Comparison of ENCODE assay signal across 10 cellular contexts in genomic region chr5:172110260-172110815, GRCh38.
DNase-seq lines count a peak whose midpoint lies in the region; ATAC-seq and TF ChIP-seq lines count a peak whose summit lies in the region.
"Had no signal": no experiment of that assay in that cellular context is flagged by ENCODE, and none has a peak within 500 bp of the region (broad histone marks: within the 10 kb centered on the region; RNA-seq: fewer than 3 reads in every experiment).

No MANE protein-coding gene starts in this region.

- CTCF ChIA-PET in activated CD4-positive, alpha-beta T cell treated with anti-CD3 and anti-CD28 coated beads, Interleukin-2, amount 10 ng/mL, durations not matched to agents 7 days and 5 days (lab: Charles Lee): interaction anchor here (0.7 to 3.6 kb wide), 7 partner anchors 8 to 103 kb away, joined by 3 to 25 read pairs (median 3); partner anchors contain the start of gene STK10
- CTCF ChIA-PET in activated CD8-positive, alpha-beta T cell treated with anti-CD3 and anti-CD28 coated beads, Interleukin-2, amount 10 ng/mL, durations not matched to agents 7 days and 5 days (lab: Charles Lee): interaction anchor here (4.1 to 9.4 kb wide), 2 partner anchors 64 to 78 kb away, joined by 34 to 136 read pairs; partner anchors contain the start of gene STK10

- DNase-seq in activated CD4-positive, alpha-beta T cell treated with anti-CD3 and anti-CD28 coated beads, Interleukin-2, amount 10 ng/mL, durations not matched to agents 7 days and 5 days: no peak
- DNase-seq in activated CD4-positive, alpha-beta T cell treated with anti-CD3 and anti-CD28 coated beads, Interleukin-2, amount 50 U/mL, for 4 hours: no peak
- DNase-seq in activated CD8-positive, alpha-beta T cell treated with anti-CD3 and anti-CD28 coated beads, Interleukin-2, amount 10 ng/mL, durations not matched to agents 7 days and 5 days: no peak
- DNase-seq in right cardiac atrium: peak in 1 of 3 donors; percentile 57
- no peak for DNase-seq in body of pancreas
- no peak for DNase-seq in NCI-H2029 treated with DMSO at 0.1 percent for 48 hours (lab: John Stamatoyannopoulos, UW)
- no peak for DNase-seq in SIG-M5 (lab: John Stamatoyannopoulos, UW)
- DNase-seq: NCI-H226 had no signal

- peak overlapping the region; percentile 68 for H3K4me3 Mint-ChIP-seq in activated CD4-positive, alpha-beta T cell treated with anti-CD3 and anti-CD28 coated beads, Interleukin-2, amount 10 ng/mL, durations not matched to agents 7 days and 5 days
- peak overlapping the region; percentile 44 for H3K4me3 Mint-ChIP-seq in activated CD8-positive, alpha-beta T cell treated with anti-CD3 and anti-CD28 coated beads, Interleukin-2, amount 10 ng/mL, durations not matched to agents 7 days and 5 days
- H3K4me3 Mint-ChIP-seq: neural progenitor cell had no signal

- no peaks in the 10 kb centered on the region for H3K9me3 Mint-ChIP-seq in activated CD4-positive, alpha-beta T cell treated with anti-CD3 and anti-CD28 coated beads, Interleukin-2, amount 10 ng/mL, durations not matched to agents 7 days and 5 days
- H3K9me3 Mint-ChIP-seq in activated CD8-positive, alpha-beta T cell treated with anti-CD3 and anti-CD28 coated beads, Interleukin-2, amount 10 ng/mL, durations not matched to agents 7 days and 5 days (ENCODE audit: insufficient read depth): no peaks in the 10 kb centered on the region
- H3K9me3 Mint-ChIP-seq: neural progenitor cell had no signal

- H3K9me3 ChIP-seq in right cardiac atrium (ENCODE audit: control insufficient read depth, low read length) (no peaks in the 10 kb centered on the region), subcutaneous abdominal adipose tissue (ENCODE audit: control insufficient read depth in 5 of 5, low read length in 5 of 5) (no peaks in the 10 kb centered on the region), body of pancreas (no peaks in the 10 kb centered on the region)

- POLR2A ChIA-PET in activated CD4-positive, alpha-beta T cell treated with anti-CD3 and anti-CD28 coated beads, Interleukin-2, amount 10 ng/mL, durations not matched to agents 7 days and 5 days (lab: Charles Lee): no interaction called here
- POLR2A ChIA-PET in activated CD8-positive, alpha-beta T cell treated with anti-CD3 and anti-CD28 coated beads, Interleukin-2, amount 10 ng/mL, durations not matched to agents 7 days and 5 days (lab: Charles Lee): interaction anchor here (0.9 to 10.7 kb wide), 7 partner anchors 40 to 103 kb away, joined by 3 to 105 read pairs (median 10); partner anchors contain the start of genes FBXW11 and STK10

- H3K4me1 Mint-ChIP-seq in activated CD4-positive, alpha-beta T cell treated with anti-CD3 and anti-CD28 coated beads, Interleukin-2, amount 10 ng/mL, durations not matched to agents 7 days and 5 days: peaks cover 86% of the 10 kb centered on the region
- peaks cover 79% of the 10 kb centered on the region for H3K4me1 Mint-ChIP-seq in activated CD8-positive, alpha-beta T cell treated with anti-CD3 and anti-CD28 coated beads, Interleukin-2, amount 10 ng/mL, durations not matched to agents 7 days and 5 days (ENCODE audit: low read depth)

- H3K27ac ChIP-seq in right cardiac atrium (ENCODE audit: low read length): peak overlapping the region; percentile 19
- H3K27ac ChIP-seq in subcutaneous abdominal adipose tissue (ENCODE audit: low read depth, low read length): peak overlapping the region; percentile 50
- H3K27ac ChIP-seq in body of pancreas: peak overlapping the region in 2 of 4 donors; percentile 56 to 74
- H3K27ac ChIP-seq: neural progenitor cell had no signal

- no peak for TF ChIP-seq POLR2A in body of pancreas (IDR thresholded peaks at IDR 0.05)

- no peak overlapping the region for H3K9ac ChIP-seq in subcutaneous abdominal adipose tissue (ENCODE audit: low read length in 5 of 5)
- H3K9ac ChIP-seq: neural progenitor cell had no signal

- peaks cover 72% of the 10 kb centered on the region for H3K36me3 Mint-ChIP-seq in activated CD4-positive, alpha-beta T cell treated with anti-CD3 and anti-CD28 coated beads, Interleukin-2, amount 10 ng/mL, durations not matched to agents 7 days and 5 days (ENCODE audit: low read depth)
- peaks cover 81% of the 10 kb centered on the region for H3K36me3 Mint-ChIP-seq in activated CD8-positive, alpha-beta T cell treated with anti-CD3 and anti-CD28 coated beads, Interleukin-2, amount 10 ng/mL, durations not matched to agents 7 days and 5 days (ENCODE audit: low read depth)
- H3K36me3 Mint-ChIP-seq: neural progenitor cell had no signal

- WGBS in right cardiac atrium: 52% methylated on average over 14 of the region's 14 CpGs
- WGBS in body of pancreas, 2 donors: 69 to 70% methylated on average over 14 of the region's 14 CpGs

- H3K36me3 ChIP-seq in subcutaneous abdominal adipose tissue (ENCODE audit: control insufficient read depth in 5 of 5, insufficient read depth in 5 of 5, low read length in 5 of 5) (peaks cover 0 to 16% (median 10%) of the 10 kb centered on the region in 5 donors), body of pancreas (replicated peaks in 1 of 2; ENCODE audit: insufficient read depth in 1 of 2, low read depth in 2 of 2) (no peaks in the 10 kb centered on the region)
- H3K36me3 ChIP-seq: neural progenitor cell had no signal

- H3K4me1 ChIP-seq in right cardiac atrium (ENCODE audit: control insufficient read depth, insufficient read depth, low read length): peaks cover 8% of the 10 kb centered on the region
- peaks cover 3 to 44% (median 34%) of the 10 kb centered on the region in 5 donors for H3K4me1 ChIP-seq in subcutaneous abdominal adipose tissue (ENCODE audit: control insufficient read depth in 5 of 5, insufficient read depth in 5 of 5, low read length in 5 of 5)
- peaks cover 39% of the 10 kb centered on the region for H3K4me1 ChIP-seq in body of pancreas

- no peak for TF ChIP-seq CTCF in body of pancreas (IDR thresholded peaks at IDR 0.05)

- H3K27me3 ChIP-seq in right cardiac atrium (ENCODE audit: control insufficient read depth, insufficient read depth): no peaks in the 10 kb centered on the region
- H3K27me3 ChIP-seq in subcutaneous abdominal adipose tissue (ENCODE audit: control insufficient read depth in 5 of 5, insufficient read depth in 4 of 5, low read length in 5 of 5): no peaks in the 10 kb centered on the region
- H3K27me3 ChIP-seq in body of pancreas: no peaks in the 10 kb centered on the region
- H3K27me3 ChIP-seq: neural progenitor cell had no signal

- intact Hi-C loops in right cardiac atrium (cut with DNase I) (no loop called here), body of pancreas (cut with DNase I) (no loop called here)

- no peaks in the 10 kb centered on the region for H3K27me3 Mint-ChIP-seq in activated CD4-positive, alpha-beta T cell treated with anti-CD3 and anti-CD28 coated beads, Interleukin-2, amount 10 ng/mL, durations not matched to agents 7 days and 5 days
- H3K27me3 Mint-ChIP-seq in activated CD8-positive, alpha-beta T cell treated with anti-CD3 and anti-CD28 coated beads, Interleukin-2, amount 10 ng/mL, durations not matched to agents 7 days and 5 days (ENCODE audit: low read depth): no peaks in the 10 kb centered on the region

- H3K27ac Mint-ChIP-seq in activated CD4-positive, alpha-beta T cell treated with anti-CD3 and anti-CD28 coated beads, Interleukin-2, amount 10 ng/mL, durations not matched to agents 7 days and 5 days: peak overlapping the region; percentile 96
- H3K27ac Mint-ChIP-seq in activated CD8-positive, alpha-beta T cell treated with anti-CD3 and anti-CD28 coated beads, Interleukin-2, amount 10 ng/mL, durations not matched to agents 7 days and 5 days: peak overlapping the region; percentile 87

- no peak for ATAC-seq in activated CD8-positive, alpha-beta T cell treated with anti-CD3 and anti-CD28 coated beads, Interleukin-2, amount 10 ng/mL, durations not matched to agents 7 days and 5 days
- ATAC-seq in right cardiac atrium (no peak), body of pancreas (no peak)

- H3K4me3 ChIP-seq in right cardiac atrium (ENCODE audit: low read length): no peak overlapping the region
- H3K4me3 ChIP-seq in subcutaneous abdominal adipose tissue (ENCODE audit: low read depth in 1 of 5, low read length in 5 of 5): peak overlapping the region in 1 of 5 donors; percentile 7
- no peak overlapping the region for H3K4me3 ChIP-seq in body of pancreas
- H3K4me3 ChIP-seq: neural progenitor cell had no signal
